10 cellular contexts compared by ENCODE assay signal in genomic region chr16:15988268-15989013, GRCh38. TPM values are rescaled to one million over a fixed set of nuclear protein-coding genes. Genes with fewer than 3 reads are reported as not detected.
DNase-seq lines count a peak whose midpoint lies in the region; ATAC-seq and TF ChIP-seq lines count a peak whose summit lies in the region.
"Had no signal": no experiment of that assay in that cellular context is flagged by ENCODE, and none has a peak within 500 bp of the region (broad histone marks: within the 10 kb centered on the region; RNA-seq: fewer than 3 reads in every experiment).

No MANE protein-coding gene starts in this region.

- no peak for TF ChIP-seq RAD21 in HCT116 (IDR thresholded peaks at IDR 0.05; ENCODE audit: low read depth)

- no peaks in the 10 kb centered on the region for H3K9me2 ChIP-seq in HCT116 (ENCODE audit: insufficient read depth)

- POLR2A ChIA-PET in HCT116 (lab: Charles Lee): interaction anchor here (0.7 kb wide), 1 partner anchor 113 kb away, joined by 3 read pairs; no protein-coding TSS in a partner anchor
- POLR2A ChIA-PET in activated naive CD8-positive, alpha-beta T cell treated with anti-CD3 and anti-CD28 coated beads, Interleukin-2, amount 10 ng/mL, durations not matched to agents 7 days and 5 days (lab: Charles Lee): interaction anchor here (1.1 kb wide), 1 partner anchor 100 kb away, joined by 3 read pairs; the partner anchor contains the start of gene CEP20

- no peak overlapping the region for H2AFZ ChIP-seq in HCT116 (ENCODE audit: low read depth, low read length, poor library complexity, severe bottlenecking)

- H3K27me3 ChIP-seq in HCT116 (ENCODE audit: insufficient read depth, low read length) (no peaks in the 10 kb centered on the region), right lobe of liver (no peaks in the 10 kb centered on the region)

- CTCF ChIA-PET in HCT116 (lab: Charles Lee): interaction anchor here (2.6 kb wide), 1 partner anchor 114 kb away, joined by 8 read pairs; no protein-coding TSS in a partner anchor

- TF ChIP-seq POLR2A in HCT116 (IDR thresholded peaks at IDR 0.05; ENCODE audit: borderline replicate concordance, extremely low read depth, insufficient read depth, insufficient read length) (no peak), right lobe of liver (IDR thresholded peaks at IDR 0.05) (no peak)

- H3K27me3 Mint-ChIP-seq in activated naive CD8-positive, alpha-beta T cell treated with anti-CD3 and anti-CD28 coated beads, Interleukin-2, amount 10 ng/mL, durations not matched to agents 7 days and 5 days: no peaks in the 10 kb centered on the region

- peaks cover 97% of the 10 kb centered on the region for H3K79me2 ChIP-seq in HCT116 (ENCODE audit: insufficient read depth, low read length)

- H3K4me2 ChIP-seq in HCT116 (ENCODE audit: low read length): peak overlapping the region; percentile 75
- H3K4me2 ChIP-seq: KMS-11 had no signal

- DNase-seq in A172 (ENCODE audit: low spot score): peak; percentile 61
- no peak for DNase-seq in HCT116 (ENCODE audit: low read depth, low spot score)
- DNase-seq in activated naive CD8-positive, alpha-beta T cell treated with anti-CD3 and anti-CD28 coated beads, Interleukin-2, amount 10 ng/mL, durations not matched to agents 7 days and 5 days: no peak
- DNase-seq in right lobe of liver: no peak
- DNase-seq in activated CD4-positive, CD25-positive, alpha-beta regulatory T cell treated with anti-CD3 and anti-CD28 coated beads, Interleukin-2, amount 50 U/mL, for 72 hours: no peak
- DNase-seq in anterior cingulate cortex (lab: John Stamatoyannopoulos, UW): no peak
- DNase-seq: cortex of kidney had no signal

- no peak for TF ChIP-seq CTCF in HCT116 (IDR thresholded peaks at IDR 0.05 in 2 of 3, conservative IDR thresholded peaks at IDR 0.05 in 1 of 3; ENCODE audit: borderline replicate concordance in 1 of 3, insufficient read depth in 1 of 3, low read depth in 2 of 3, low read length in 2 of 3)
- TF ChIP-seq CTCF in right lobe of liver (IDR thresholded peaks at IDR 0.05): no peak

- peaks cover 0 to 5% of the 10 kb centered on the region in 2 experiments; a peak in 1 of 4 replicates for H3K36me3 ChIP-seq in HCT116 (ENCODE audit: control insufficient read depth in 1 of 2, insufficient read depth in 2 of 2, low read length in 2 of 2)
- no peaks in the 10 kb centered on the region for H3K36me3 ChIP-seq in right lobe of liver

- H3K4me1 ChIP-seq in HCT116 (ENCODE audit: control insufficient read depth in 1 of 2, insufficient read depth in 2 of 2, low read length in 2 of 2) (peaks cover 33 to 64% of the 10 kb centered on the region in 2 experiments), right lobe of liver (no peaks in the 10 kb centered on the region)

- ATAC-seq in HCT116 (peak; percentile 25), right lobe of liver (peak; percentile 43 to 71 (median 58)), HG02870 (IDR thresholded peaks at IDR 0.05; ENCODE audit: unreplicated experiment) (no peak)
- no peak for ATAC-seq in activated naive CD8-positive, alpha-beta T cell treated with anti-CD3 and anti-CD28 coated beads, Interleukin-2, amount 10 ng/mL, durations not matched to agents 7 days and 5 days (ENCODE audit: low read depth)
- no peak for ATAC-seq in activated CD4-positive, CD25-positive, alpha-beta regulatory T cell treated with anti-CD3 and anti-CD28 coated beads, Interleukin-2, amount 50 U/mL, for 24 hours

- H3K9ac ChIP-seq in HCT116 (ENCODE audit: low read length): peak overlapping the region; percentile 38
- H3K9ac ChIP-seq: KMS-11 had no signal

- 43% methylated on average over 5 of the region's 5 CpGs for WGBS in right lobe of liver (ENCODE audit: insufficient coverage, low coverage, low lambda C conversion rate, missing lambda C conversion rate)

- H3K4me3 Mint-ChIP-seq in activated naive CD8-positive, alpha-beta T cell treated with anti-CD3 and anti-CD28 coated beads, Interleukin-2, amount 10 ng/mL, durations not matched to agents 7 days and 5 days: no peak overlapping the region

- H3K4me3 ChIP-seq in HCT116 (replicated peaks in 1 of 2; ENCODE audit: low read depth in 1 of 2, low read length in 2 of 2) (peak overlapping the region in 1 of 2 experiments; percentile 38; a peak in 1 of 4 replicates), right lobe of liver (no peak overlapping the region)

- H3K9me3 ChIP-seq in HCT116 (ENCODE audit: control insufficient read depth in 1 of 2, insufficient read depth in 1 of 2, low read depth in 1 of 2, low read length in 2 of 2) (no peaks in the 10 kb centered on the region), right lobe of liver (no peaks in the 10 kb centered on the region)

- H3K27ac ChIP-seq in HCT116 (ENCODE audit: low read depth, low read length): peak overlapping the region; percentile 45
- no peak overlapping the region for H3K27ac ChIP-seq in right lobe of liver
- H3K27ac ChIP-seq: KMS-11 had no signal

- RAD21 ChIA-PET in HCT116 (lab: Charles Lee; ENCODE audit: low non-redundant PET in 1 of 2, low total read pairs in 2 of 2, uncharacterized antibody in 2 of 2, unreplicated experiment in 2 of 2): no interaction called here

- peaks cover 32% of the 10 kb centered on the region for H3K4me1 Mint-ChIP-seq in activated naive CD8-positive, alpha-beta T cell treated with anti-CD3 and anti-CD28 coated beads, Interleukin-2, amount 10 ng/mL, durations not matched to agents 7 days and 5 days

- no TSS peak for BruUV-seq in HCT116 (replicated peaks; lab: Mats Ljungman, UMichigan)

- H3K9me3 Mint-ChIP-seq in activated naive CD8-positive, alpha-beta T cell treated with anti-CD3 and anti-CD28 coated beads, Interleukin-2, amount 10 ng/mL, durations not matched to agents 7 days and 5 days: no peaks in the 10 kb centered on the region

- H4K20me1 ChIP-seq in HCT116 (ENCODE audit: insufficient read depth): no peaks in the 10 kb centered on the region; the same call in 1 of the 2 replicates

- peak overlapping the region; percentile 62 for H3K27ac Mint-ChIP-seq in activated naive CD8-positive, alpha-beta T cell treated with anti-CD3 and anti-CD28 coated beads, Interleukin-2, amount 10 ng/mL, durations not matched to agents 7 days and 5 days

- intact Hi-C loops in HCT116 (cut with micrococcal nuclease) (no loop called here), right lobe of liver (cut with DNase I) (no loop called here)

- peaks cover 24% of the 10 kb centered on the region for H3K36me3 Mint-ChIP-seq in activated naive CD8-positive, alpha-beta T cell treated with anti-CD3 and anti-CD28 coated beads, Interleukin-2, amount 10 ng/mL, durations not matched to agents 7 days and 5 days

TF ChIP-seq in HCT116, 20 proteins besides CTCF, POLR2A, EP300 and RAD21:
- TF ChIP-seq SRF (IDR thresholded peaks at IDR 0.05; ENCODE audit: low read depth) (no peak), SP1 (IDR thresholded peaks at IDR 0.05; ENCODE audit: low read depth) (no peak), FOSL1 (IDR thresholded peaks at IDR 0.05; ENCODE audit: low read depth) (no peak), EGR1 (IDR thresholded peaks at IDR 0.05; ENCODE audit: low read depth) (no peak), CEBPB (IDR thresholded peaks at IDR 0.05; ENCODE audit: low read depth) (no peak), JUND (IDR thresholded peaks at IDR 0.05) (no peak), EZH2phosphoT487 (IDR thresholded peaks at IDR 0.05; ENCODE audit: borderline replicate concordance) (no peak), REST (IDR thresholded peaks at IDR 0.05; ENCODE audit: low read depth) (no peak), ZNF274 (IDR thresholded peaks at IDR 0.05; ENCODE audit: low read depth, low read length) (no peak), CBX3 (IDR thresholded peaks at IDR 0.05; ENCODE audit: low read depth) (no peak), EZH2 (IDR thresholded peaks at IDR 0.05) (no peak), ATF3 (IDR thresholded peaks at IDR 0.05) (no peak)

RNA-seq across cellular contexts. Expression of gene ABCC1, which starts 39.0 kb away (rescaled TPM):
- total RNA-seq in A172 (2014; rRNA removed; shearing (Covaris generic)): 14.6 and 15.5 TPM in 2 replicates
- total RNA-seq in HCT116 (2021; ENCODE audit: unreplicated experiment): 61.9 TPM
- polyA plus RNA-seq in HCT116 (2012): 47.3 and 48.1 TPM in 2 replicates
- 10 to 100 TPM; 55.2 to 62.5 TPM for total RNA-seq in activated naive CD8-positive, alpha-beta T cell treated with anti-CD3 and anti-CD28 coated beads, Interleukin-2, amount 10 ng/mL, durations not matched to agents 7 days and 5 days
- 1 to 10 TPM; 1.9 to 6.7 (median 4.1) TPM for total RNA-seq in right lobe of liver

Comparison
In these comparisons a context has a peak if more than half of its experiments do, and no peak if none do; other contexts are left out.
1. ATAC-seq: peak in HCT116 (single experiment) and right lobe of liver (4 of 4); none in activated naive CD8-positive, alpha-beta T cell treated with anti-CD3 and anti-CD28 coated beads, Interleukin-2, amount 10 ng/mL, durations not matched to agents 7 days and 5 days (single experiment), HG02870 (single experiment) and activated CD4-positive, CD25-positive, alpha-beta regulatory T cell treated with anti-CD3 and anti-CD28 coated beads, Interleukin-2, amount 50 U/mL, for 24 hours (0 of 2).